21 cellular contexts compared by ENCODE assay signal in the genomic region with DNA sequence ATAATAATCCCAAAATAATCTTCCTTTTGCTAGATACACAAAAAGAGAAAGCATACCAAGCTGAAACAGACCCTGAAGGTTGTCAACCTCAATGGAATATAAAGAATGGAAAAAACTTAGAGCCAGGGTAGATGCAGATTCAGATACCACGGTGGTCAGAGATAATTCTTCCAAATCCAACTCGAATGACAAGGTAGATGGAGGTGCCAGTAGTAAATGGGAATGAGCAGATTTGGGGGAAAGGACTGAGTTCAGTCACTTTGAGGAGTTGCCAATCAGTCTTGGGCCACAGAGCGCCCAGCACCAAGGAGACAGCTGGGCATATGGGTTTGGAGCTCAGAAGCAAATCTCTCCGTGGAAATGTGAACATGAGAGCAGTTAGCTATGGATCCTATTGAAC.
"Had no signal": no experiment of that assay in that cellular context is flagged by ENCODE, and none has a peak within 500 bp of the region (broad histone marks: within the 10 kb centered on the region; RNA-seq: fewer than 3 reads in every experiment).

No MANE protein-coding gene starts in this region.

- H3K9me3 ChIP-seq: gastroesophageal sphincter, mucosa of descending colon, neutrophil, ovary, psoas muscle, tibial nerve had no signal

- H3K27ac Mint-ChIP-seq: activated CD4-positive, alpha-beta memory T cell treated with anti-CD3 and anti-CD28 coated beads for 36 hours; activated naive CD4-positive, alpha-beta T cell treated with anti-CD3 and anti-CD28 coated beads, Interleukin-2, amount 50 U/mL, for 72 hours; stimulated activated naive CD8-positive, alpha-beta T cell treated with anti-CD3 and anti-CD28 coated beads, Interleukin-15, amount 100 ng/mL, for 72 hours had no signal

- H3K27ac ChIP-seq: dorsolateral prefrontal cortex, epithelial cell of prostate, gastroesophageal sphincter, neutrophil, ovary, psoas muscle, tibial nerve had no signal

- H3K4me3 Mint-ChIP-seq: activated CD4-positive, alpha-beta memory T cell treated with anti-CD3 and anti-CD28 coated beads for 36 hours; stimulated activated naive CD8-positive, alpha-beta T cell treated with anti-CD3 and anti-CD28 coated beads, Interleukin-15, amount 100 ng/mL, for 72 hours had no signal

- H3K27me3 ChIP-seq: dorsolateral prefrontal cortex, gastroesophageal sphincter, neutrophil, ovary, tibial nerve had no signal

- DNase-seq: activated CD4-positive, alpha-beta memory T cell treated with anti-CD3 and anti-CD28 coated beads for 36 hours; activated CD4-positive, alpha-beta T cell treated with anti-CD3 and anti-CD28 coated beads for 48 hours; aorta; caudate nucleus; dorsolateral prefrontal cortex; left colon; mesenchymal stem cell; mucosa of descending colon; ovary; psoas muscle; right cardiac atrium; stimulated activated CD4-positive, alpha-beta T cell treated with anti-CD3 and anti-CD28 coated beads, Interleukin-1b, Interleukin-23, amount 100 ng/mL, for 48 hours; stimulated activated naive CD8-positive, alpha-beta T cell treated with anti-CD3 and anti-CD28 coated beads, Interleukin-15, amount 100 ng/mL, for 72 hours; SW 1271 had no signal

- H3K4me3 ChIP-seq: dorsolateral prefrontal cortex, gastroesophageal sphincter, mucosa of descending colon, ovary, psoas muscle, skin epidermis, tibial nerve had no signal

- H3K9me3 Mint-ChIP-seq: activated CD4-positive, alpha-beta memory T cell treated with anti-CD3 and anti-CD28 coated beads for 36 hours; activated naive CD4-positive, alpha-beta T cell treated with anti-CD3 and anti-CD28 coated beads, Interleukin-2, amount 50 U/mL, for 72 hours; brain; stimulated activated naive CD8-positive, alpha-beta T cell treated with anti-CD3 and anti-CD28 coated beads, Interleukin-15, amount 100 ng/mL, for 72 hours had no signal

- H3K36me3 ChIP-seq: gastroesophageal sphincter, neutrophil, ovary, tibial nerve had no signal

- ATAC-seq: activated naive CD4-positive, alpha-beta T cell treated with anti-CD3 and anti-CD28 coated beads, Interleukin-2, amount 50 U/mL, for 72 hours; gastroesophageal sphincter; left colon; mucosa of descending colon; psoas muscle; right cardiac atrium; stimulated activated naive CD8-positive, alpha-beta T cell treated with anti-CD3 and anti-CD28 coated beads, Interleukin-15, amount 100 ng/mL, for 72 hours had no signal

- H3K27me3 Mint-ChIP-seq: activated CD4-positive, alpha-beta memory T cell treated with anti-CD3 and anti-CD28 coated beads for 36 hours; stimulated activated naive CD8-positive, alpha-beta T cell treated with anti-CD3 and anti-CD28 coated beads, Interleukin-15, amount 100 ng/mL, for 72 hours had no signal
